In the genomic region with DNA sequence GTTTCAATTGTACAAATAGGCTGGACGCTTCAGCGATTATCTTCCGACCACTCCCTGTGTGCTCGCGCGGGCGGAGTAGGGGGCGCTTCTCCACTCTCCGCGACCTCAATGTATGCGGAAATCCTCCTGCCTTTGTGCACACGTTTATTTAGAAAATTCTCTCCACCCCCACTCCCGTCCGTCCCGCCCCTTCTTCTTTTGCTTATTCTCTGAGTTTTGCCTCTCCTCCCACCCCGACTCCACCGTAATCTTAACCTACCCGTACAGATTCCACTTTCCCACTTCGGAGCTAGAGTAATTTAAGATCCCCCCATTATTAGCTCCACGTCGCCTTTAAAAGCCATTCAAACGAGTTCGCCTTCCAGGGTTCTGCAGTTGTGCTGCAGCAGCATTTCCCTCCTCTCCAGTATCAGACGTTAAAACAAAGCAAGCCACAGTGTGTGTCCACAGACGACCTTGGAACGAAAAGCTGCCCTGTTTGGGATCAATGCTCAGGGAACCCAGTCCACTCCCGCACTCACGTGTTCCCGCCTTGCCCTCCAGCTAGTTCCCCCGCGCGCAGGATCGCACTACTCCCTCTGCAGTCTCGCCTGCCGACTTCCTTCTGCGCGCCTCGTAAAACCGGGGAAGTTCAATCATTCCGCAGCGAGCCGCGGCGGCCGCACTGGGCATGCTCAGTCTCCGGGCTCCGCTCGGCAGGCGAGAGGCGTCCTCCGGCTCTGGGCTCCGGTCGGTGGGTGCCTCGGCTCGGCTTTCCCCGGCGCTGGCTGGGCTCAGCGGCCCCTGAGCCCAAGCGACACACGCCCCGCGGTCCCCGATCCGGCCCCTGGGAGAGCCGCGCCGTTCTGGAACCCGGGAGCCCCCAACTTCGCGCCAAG, we compare ENCODE assay signal across 1 cellular context.
TF ChIP-seq lines count a peak whose summit lies in the region.

A gene with protein sequence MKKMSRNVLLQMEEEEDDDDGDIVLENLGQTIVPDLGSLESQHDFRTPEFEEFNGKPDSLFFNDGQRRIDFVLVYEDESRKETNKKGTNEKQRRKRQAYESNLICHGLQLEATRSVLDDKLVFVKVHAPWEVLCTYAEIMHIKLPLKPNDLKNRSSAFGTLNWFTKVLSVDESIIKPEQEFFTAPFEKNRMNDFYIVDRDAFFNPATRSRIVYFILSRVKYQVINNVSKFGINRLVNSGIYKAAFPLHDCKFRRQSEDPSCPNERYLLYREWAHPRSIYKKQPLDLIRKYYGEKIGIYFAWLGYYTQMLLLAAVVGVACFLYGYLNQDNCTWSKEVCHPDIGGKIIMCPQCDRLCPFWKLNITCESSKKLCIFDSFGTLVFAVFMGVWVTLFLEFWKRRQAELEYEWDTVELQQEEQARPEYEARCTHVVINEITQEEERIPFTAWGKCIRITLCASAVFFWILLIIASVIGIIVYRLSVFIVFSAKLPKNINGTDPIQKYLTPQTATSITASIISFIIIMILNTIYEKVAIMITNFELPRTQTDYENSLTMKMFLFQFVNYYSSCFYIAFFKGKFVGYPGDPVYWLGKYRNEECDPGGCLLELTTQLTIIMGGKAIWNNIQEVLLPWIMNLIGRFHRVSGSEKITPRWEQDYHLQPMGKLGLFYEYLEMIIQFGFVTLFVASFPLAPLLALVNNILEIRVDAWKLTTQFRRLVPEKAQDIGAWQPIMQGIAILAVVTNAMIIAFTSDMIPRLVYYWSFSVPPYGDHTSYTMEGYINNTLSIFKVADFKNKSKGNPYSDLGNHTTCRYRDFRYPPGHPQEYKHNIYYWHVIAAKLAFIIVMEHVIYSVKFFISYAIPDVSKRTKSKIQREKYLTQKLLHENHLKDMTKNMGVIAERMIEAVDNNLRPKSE (plus strand): TSS at position 677 of the 878 bp plus-strand sequence. CDS start 227 bp downstream, outside the sequence.

TF ChIP-seq in K562, 482 proteins besides CTCF, POLR2A, EP300 and RAD21 (continued from another document and continues in another):
- TF ChIP-seq, protein P1, sequence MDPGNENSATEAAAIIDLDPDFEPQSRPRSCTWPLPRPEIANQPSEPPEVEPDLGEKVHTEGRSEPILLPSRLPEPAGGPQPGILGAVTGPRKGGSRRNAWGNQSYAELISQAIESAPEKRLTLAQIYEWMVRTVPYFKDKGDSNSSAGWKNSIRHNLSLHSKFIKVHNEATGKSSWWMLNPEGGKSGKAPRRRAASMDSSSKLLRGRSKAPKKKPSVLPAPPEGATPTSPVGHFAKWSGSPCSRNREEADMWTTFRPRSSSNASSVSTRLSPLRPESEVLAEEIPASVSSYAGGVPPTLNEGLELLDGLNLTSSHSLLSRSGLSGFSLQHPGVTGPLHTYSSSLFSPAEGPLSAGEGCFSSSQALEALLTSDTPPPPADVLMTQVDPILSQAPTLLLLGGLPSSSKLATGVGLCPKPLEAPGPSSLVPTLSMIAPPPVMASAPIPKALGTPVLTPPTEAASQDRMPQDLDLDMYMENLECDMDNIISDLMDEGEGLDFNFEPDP (CRISPR knock-in tag; IDR thresholded peaks at IDR 0.05): no peak
- no peak for TF ChIP-seq ZNF217 (CRISPR knock-in tag; IDR thresholded peaks at IDR 0.05)
- TF ChIP-seq HNRNPLL (IDR thresholded peaks at IDR 0.05; ENCODE audit: low read depth, low read length, poor library complexity, severe bottlenecking): peak; percentile 37
- no peak for TF ChIP-seq ZNF695 (CRISPR knock-in tag; IDR thresholded peaks at IDR 0.05)
- TF ChIP-seq RBM22 (IDR thresholded peaks at IDR 0.05; ENCODE audit: low read depth, low read length, poor library complexity, severe bottlenecking): no peak
- no peak for TF ChIP-seq ZNF696 (CRISPR knock-in tag; conservative IDR thresholded peaks at IDR 0.05)
- TF ChIP-seq, protein P2, sequence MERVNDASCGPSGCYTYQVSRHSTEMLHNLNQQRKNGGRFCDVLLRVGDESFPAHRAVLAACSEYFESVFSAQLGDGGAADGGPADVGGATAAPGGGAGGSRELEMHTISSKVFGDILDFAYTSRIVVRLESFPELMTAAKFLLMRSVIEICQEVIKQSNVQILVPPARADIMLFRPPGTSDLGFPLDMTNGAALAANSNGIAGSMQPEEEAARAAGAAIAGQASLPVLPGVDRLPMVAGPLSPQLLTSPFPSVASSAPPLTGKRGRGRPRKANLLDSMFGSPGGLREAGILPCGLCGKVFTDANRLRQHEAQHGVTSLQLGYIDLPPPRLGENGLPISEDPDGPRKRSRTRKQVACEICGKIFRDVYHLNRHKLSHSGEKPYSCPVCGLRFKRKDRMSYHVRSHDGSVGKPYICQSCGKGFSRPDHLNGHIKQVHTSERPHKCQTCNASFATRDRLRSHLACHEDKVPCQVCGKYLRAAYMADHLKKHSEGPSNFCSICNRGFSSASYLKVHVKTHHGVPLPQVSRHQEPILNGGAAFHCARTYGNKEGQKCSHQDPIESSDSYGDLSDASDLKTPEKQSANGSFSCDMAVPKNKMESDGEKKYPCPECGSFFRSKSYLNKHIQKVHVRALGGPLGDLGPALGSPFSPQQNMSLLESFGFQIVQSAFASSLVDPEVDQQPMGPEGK (CRISPR knock-in tag; IDR thresholded peaks at IDR 0.05; ENCODE audit: borderline replicate concordance): no peak
- TF ChIP-seq, protein P3, sequence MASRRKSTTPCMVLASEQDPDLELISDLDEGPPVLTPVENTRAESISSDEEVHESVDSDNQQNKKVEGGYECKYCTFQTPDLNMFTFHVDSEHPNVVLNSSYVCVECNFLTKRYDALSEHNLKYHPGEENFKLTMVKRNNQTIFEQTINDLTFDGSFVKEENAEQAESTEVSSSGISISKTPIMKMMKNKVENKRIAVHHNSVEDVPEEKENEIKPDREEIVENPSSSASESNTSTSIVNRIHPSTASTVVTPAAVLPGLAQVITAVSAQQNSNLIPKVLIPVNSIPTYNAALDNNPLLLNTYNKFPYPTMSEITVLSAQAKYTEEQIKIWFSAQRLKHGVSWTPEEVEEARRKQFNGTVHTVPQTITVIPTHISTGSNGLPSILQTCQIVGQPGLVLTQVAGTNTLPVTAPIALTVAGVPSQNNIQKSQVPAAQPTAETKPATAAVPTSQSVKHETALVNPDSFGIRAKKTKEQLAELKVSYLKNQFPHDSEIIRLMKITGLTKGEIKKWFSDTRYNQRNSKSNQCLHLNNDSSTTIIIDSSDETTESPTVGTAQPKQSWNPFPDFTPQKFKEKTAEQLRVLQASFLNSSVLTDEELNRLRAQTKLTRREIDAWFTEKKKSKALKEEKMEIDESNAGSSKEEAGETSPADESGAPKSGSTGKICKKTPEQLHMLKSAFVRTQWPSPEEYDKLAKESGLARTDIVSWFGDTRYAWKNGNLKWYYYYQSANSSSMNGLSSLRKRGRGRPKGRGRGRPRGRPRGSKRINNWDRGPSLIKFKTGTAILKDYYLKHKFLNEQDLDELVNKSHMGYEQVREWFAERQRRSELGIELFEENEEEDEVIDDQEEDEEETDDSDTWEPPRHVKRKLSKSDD (conservative IDR thresholded peaks at IDR 0.05; ENCODE audit: low read length): 0 out of 2 replicates have a peak, but pooled peaks have one; percentile 20
- TF ChIP-seq SUPT5H (IDR thresholded peaks at IDR 0.05): peak; percentile 81
- TF ChIP-seq COPS2 (conservative IDR thresholded peaks at IDR 0.05): no peak
- no peak for TF ChIP-seq ETV6 (IDR thresholded peaks at IDR 0.05; ENCODE audit: borderline replicate concordance in 1 of 2, low read depth in 2 of 2, low read length in 1 of 2)
- TF ChIP-seq ETV6 (CRISPR knock-in tag; IDR thresholded peaks at IDR 0.05; ENCODE audit: borderline replicate concordance): no peak
- no peak for TF ChIP-seq RBM14 (IDR thresholded peaks at IDR 0.05; ENCODE audit: borderline replicate concordance, insufficient read depth, low read depth, low read length)
- no peak for TF ChIP-seq KDM4B (IDR thresholded peaks at IDR 0.05; ENCODE audit: borderline replicate concordance in 2 of 2, low read depth in 1 of 2)
- TF ChIP-seq PPARD (CRISPR knock-in tag; IDR thresholded peaks at IDR 0.05): no peak
- TF ChIP-seq CREB1 (IDR thresholded peaks at IDR 0.05): no peak
- peak; percentile 50; the same call in 1 of the 2 replicates for TF ChIP-seq CREB1 (CRISPR knock-in tag; IDR thresholded peaks at IDR 0.05)
- TF ChIP-seq, protein P4, sequence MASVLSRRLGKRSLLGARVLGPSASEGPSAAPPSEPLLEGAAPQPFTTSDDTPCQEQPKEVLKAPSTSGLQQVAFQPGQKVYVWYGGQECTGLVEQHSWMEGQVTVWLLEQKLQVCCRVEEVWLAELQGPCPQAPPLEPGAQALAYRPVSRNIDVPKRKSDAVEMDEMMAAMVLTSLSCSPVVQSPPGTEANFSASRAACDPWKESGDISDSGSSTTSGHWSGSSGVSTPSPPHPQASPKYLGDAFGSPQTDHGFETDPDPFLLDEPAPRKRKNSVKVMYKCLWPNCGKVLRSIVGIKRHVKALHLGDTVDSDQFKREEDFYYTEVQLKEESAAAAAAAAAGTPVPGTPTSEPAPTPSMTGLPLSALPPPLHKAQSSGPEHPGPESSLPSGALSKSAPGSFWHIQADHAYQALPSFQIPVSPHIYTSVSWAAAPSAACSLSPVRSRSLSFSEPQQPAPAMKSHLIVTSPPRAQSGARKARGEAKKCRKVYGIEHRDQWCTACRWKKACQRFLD (CRISPR knock-in tag; IDR thresholded peaks at IDR 0.05): 0 out of 2 replicates have a peak, but pooled peaks have one; percentile 13
- TF ChIP-seq TCFL5 (CRISPR knock-in tag; conservative IDR thresholded peaks at IDR 0.05): no peak
- TF ChIP-seq YY1 (IDR thresholded peaks at IDR 0.05; ENCODE audit: borderline replicate concordance in 1 of 3, control insufficient read depth in 1 of 3, extremely low read depth in 1 of 3, insufficient read depth in 3 of 3, insufficient read length in 1 of 3, insufficient replicate concordance in 2 of 3, low read depth in 1 of 3, low read length in 2 of 3): peak in 2 of 3 experiments; percentile 35 to 52
- no peak for TF ChIP-seq TEAD2 (tag; IDR thresholded peaks at IDR 0.05)
- TF ChIP-seq, protein P5, sequence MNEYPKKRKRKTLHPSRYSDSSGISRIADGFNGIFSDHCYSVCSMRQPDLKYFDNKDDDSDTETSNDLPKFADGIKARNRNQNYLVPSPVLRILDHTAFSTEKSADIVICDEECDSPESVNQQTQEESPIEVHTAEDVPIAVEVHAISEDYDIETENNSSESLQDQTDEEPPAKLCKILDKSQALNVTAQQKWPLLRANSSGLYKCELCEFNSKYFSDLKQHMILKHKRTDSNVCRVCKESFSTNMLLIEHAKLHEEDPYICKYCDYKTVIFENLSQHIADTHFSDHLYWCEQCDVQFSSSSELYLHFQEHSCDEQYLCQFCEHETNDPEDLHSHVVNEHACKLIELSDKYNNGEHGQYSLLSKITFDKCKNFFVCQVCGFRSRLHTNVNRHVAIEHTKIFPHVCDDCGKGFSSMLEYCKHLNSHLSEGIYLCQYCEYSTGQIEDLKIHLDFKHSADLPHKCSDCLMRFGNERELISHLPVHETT (CRISPR knock-in tag; conservative IDR thresholded peaks at IDR 0.05 in 1 of 2, IDR thresholded peaks at IDR 0.05 in 1 of 2): peak in 1 of 2 experiments; percentile 69; a peak in 2 of 4 replicates
- no peak for TF ChIP-seq BMI1 (IDR thresholded peaks at IDR 0.05; ENCODE audit: low read length)
- TF ChIP-seq, protein P6, sequence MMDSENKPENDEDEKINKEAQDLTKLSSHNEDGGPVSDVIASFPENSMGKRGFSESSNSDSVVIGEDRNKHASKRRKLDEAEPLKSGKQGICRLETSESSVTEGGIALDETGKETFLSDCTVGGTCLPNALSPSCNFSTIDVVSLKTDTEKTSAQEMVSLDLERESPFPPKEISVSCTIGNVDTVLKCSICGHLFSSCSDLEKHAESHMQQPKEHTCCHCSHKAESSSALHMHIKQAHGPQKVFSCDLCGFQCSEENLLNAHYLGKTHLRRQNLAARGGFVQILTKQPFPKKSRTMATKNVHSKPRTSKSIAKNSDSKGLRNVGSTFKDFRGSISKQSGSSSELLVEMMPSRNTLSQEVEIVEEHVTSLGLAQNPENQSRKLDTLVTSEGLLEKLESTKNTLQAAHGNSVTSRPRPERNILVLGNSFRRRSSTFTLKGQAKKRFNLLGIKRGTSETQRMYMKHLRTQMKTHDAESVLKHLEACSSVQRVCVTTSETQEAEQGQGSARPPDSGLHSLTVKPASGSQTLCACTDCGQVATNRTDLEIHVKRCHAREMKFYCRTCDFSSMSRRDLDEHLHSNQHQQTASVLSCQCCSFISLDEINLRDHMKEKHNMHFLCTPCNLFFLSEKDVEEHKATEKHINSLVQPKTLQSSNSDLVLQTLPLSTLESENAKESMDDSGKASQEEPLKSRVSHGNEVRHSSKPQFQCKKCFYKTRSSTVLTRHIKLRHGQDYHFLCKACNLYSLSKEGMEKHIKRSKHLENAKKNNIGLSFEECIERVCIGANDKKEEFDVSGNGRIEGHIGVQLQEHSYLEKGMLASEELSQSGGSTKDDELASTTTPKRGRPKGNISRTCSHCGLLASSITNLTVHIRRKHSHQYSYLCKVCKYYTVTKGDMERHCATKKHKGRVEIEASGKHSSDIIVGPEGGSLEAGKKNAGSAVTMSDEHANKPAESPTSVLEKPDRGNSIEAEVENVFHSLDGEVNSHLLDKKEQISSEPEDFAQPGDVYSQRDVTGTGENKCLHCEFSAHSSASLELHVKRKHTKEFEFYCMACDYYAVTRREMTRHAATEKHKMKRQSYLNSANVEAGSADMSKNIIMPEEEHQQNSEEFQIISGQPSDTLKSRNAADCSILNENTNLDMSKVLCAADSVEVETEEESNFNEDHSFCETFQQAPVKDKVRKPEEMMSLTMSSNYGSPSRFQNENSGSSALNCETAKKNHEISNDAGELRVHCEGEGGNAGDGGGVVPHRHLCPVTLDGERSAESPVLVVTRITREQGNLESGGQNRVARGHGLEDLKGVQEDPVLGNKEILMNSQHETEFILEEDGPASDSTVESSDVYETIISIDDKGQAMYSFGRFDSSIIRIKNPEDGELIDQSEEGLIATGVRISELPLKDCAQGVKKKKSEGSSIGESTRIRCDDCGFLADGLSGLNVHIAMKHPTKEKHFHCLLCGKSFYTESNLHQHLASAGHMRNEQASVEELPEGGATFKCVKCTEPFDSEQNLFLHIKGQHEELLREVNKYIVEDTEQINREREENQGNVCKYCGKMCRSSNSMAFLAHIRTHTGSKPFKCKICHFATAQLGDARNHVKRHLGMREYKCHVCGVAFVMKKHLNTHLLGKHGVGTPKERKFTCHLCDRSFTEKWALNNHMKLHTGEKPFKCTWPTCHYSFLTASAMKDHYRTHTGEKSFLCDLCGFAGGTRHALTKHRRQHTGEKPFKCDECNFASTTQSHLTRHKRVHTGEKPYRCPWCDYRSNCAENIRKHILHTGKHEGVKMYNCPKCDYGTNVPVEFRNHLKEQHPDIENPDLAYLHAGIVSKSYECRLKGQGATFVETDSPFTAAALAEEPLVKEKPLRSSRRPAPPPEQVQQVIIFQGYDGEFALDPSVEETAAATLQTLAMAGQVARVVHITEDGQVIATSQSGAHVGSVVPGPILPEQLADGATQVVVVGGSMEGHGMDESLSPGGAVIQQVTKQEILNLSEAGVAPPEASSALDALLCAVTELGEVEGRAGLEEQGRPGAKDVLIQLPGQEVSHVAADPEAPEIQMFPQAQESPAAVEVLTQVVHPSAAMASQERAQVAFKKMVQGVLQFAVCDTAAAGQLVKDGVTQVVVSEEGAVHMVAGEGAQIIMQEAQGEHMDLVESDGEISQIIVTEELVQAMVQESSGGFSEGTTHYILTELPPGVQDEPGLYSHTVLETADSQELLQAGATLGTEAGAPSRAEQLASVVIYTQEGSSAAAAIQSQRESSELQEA (IDR thresholded peaks at IDR 0.05; ENCODE audit: low read depth): no peak
- no peak for TF ChIP-seq FOXA3 (CRISPR knock-in tag; conservative IDR thresholded peaks at IDR 0.05 in 1 of 2, IDR thresholded peaks at IDR 0.05 in 1 of 2)
- TF ChIP-seq ZNF347 (CRISPR knock-in tag; IDR thresholded peaks at IDR 0.05; ENCODE audit: low read depth): no peak
- TF ChIP-seq BDP1 (IDR thresholded peaks at IDR 0.05; ENCODE audit: insufficient read depth, insufficient read length): no peak
- peak; percentile 55; the same call in 1 of the 2 replicates for TF ChIP-seq SPI1 (IDR thresholded peaks at IDR 0.05; ENCODE audit: borderline replicate concordance, low read depth, low read length)
- TF ChIP-seq RFX1 (IDR thresholded peaks at IDR 0.05): no peak
- no peak for TF ChIP-seq KLF1 (tag; IDR thresholded peaks at IDR 0.05)
- TF ChIP-seq ZNF311 (CRISPR knock-in tag; IDR thresholded peaks at IDR 0.05): no peak
- no peak; the same call in 1 of the 2 replicates for TF ChIP-seq LCOR (CRISPR knock-in tag; IDR thresholded peaks at IDR 0.05)
- TF ChIP-seq MECOM (CRISPR knock-in tag; IDR thresholded peaks at IDR 0.05): no peak
- TF ChIP-seq ZNF232 (CRISPR knock-in tag; IDR thresholded peaks at IDR 0.05): no peak
- no peak for TF ChIP-seq XRCC3 (IDR thresholded peaks at IDR 0.05)
